11 cellular contexts compared by ENCODE assay signal in the genomic region with DNA sequence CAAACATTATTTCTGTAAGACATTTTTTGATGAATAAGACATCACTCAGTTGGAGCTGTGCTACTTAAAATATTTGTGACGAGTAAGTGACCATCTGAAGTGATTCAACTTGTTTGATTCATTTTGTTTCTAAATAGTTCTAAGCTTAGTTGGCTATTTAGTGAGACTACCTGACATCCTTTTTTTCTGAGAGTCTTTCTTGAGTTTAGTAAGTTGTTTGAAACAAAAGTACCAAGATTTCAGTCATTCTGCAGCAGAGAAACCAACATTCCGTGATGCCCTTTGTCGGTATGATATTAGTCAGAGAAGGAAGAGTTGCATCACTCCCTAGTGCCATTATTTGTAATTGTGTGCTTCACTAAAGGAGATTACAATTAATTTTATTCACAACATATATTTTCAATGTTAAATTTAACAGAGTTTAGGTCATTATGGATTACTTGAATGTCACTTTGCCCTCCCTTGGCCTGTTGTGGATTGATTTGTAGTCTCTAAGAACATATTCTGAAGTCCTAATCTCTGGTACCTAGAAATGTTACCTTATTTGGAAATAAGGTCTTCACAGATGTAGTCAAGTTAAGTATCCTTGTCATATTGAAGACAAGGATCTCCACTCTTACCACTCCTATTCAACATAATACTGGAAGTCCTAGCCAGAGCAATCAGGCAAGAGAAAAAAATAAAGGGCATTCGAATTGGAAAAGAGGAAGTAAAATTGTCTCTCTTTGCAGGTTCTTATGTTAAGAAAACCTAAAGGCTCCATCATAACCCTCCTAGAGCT.
DNase-seq lines count a peak whose midpoint lies in the region; ATAC-seq and FAIRE-seq lines count a peak whose summit lies in the region.
"Had no signal": no experiment of that assay in that cellular context is flagged by ENCODE, and none has a peak within 500 bp of the region (broad histone marks: within the 10 kb centered on the region; RNA-seq: fewer than 3 reads in every experiment).

No MANE protein-coding gene starts in this region.

- no peak overlapping the region for H3K4me3 Mint-ChIP-seq in activated CD4-positive, alpha-beta memory T cell treated with anti-CD3 and anti-CD28 coated beads, Interleukin-2, amount 10 ng/mL, durations not matched to agents 7 days and 5 days

- FAIRE-seq in frontal cortex (lab: Jason Lieb, UNC), result no peak
- FAIRE-seq: GM12891 had no signal

- peaks cover 5% of the 10 kb centered on the region for H3K9me3 Mint-ChIP-seq in activated CD4-positive, alpha-beta memory T cell treated with anti-CD3 and anti-CD28 coated beads, Interleukin-2, amount 10 ng/mL, durations not matched to agents 7 days and 5 days

- H3K36me3 Mint-ChIP-seq in activated CD4-positive, alpha-beta memory T cell treated with anti-CD3 and anti-CD28 coated beads, Interleukin-2, amount 10 ng/mL, durations not matched to agents 7 days and 5 days (ENCODE audit: low read depth), result no peaks in the 10 kb centered on the region

- H3K27me3 Mint-ChIP-seq in activated CD4-positive, alpha-beta memory T cell treated with anti-CD3 and anti-CD28 coated beads, Interleukin-2, amount 10 ng/mL, durations not matched to agents 7 days and 5 days, result no peaks in the 10 kb centered on the region

- peaks cover 19% of the 10 kb centered on the region for H3K4me1 Mint-ChIP-seq in activated CD4-positive, alpha-beta memory T cell treated with anti-CD3 and anti-CD28 coated beads, Interleukin-2, amount 10 ng/mL, durations not matched to agents 7 days and 5 days

- POLR2A ChIA-PET in activated CD4-positive, alpha-beta memory T cell treated with anti-CD3 and anti-CD28 coated beads, Interleukin-2, amount 10 ng/mL, durations not matched to agents 7 days and 5 days (lab: Charles Lee), result no interaction called here

- no peak for DNase-seq in activated CD4-positive, alpha-beta memory T cell treated with anti-CD3 and anti-CD28 coated beads, Interleukin-2, amount 10 ng/mL, durations not matched to agents 7 days and 5 days
- DNase-seq in myocyte (ENCODE audit: low read depth) (peak; percentile 44), frontal cortex (ENCODE audit: low spot score in 2 of 2) (no peak), Ammon's horn (ENCODE audit: low spot score) (no peak)
- DNase-seq in activated CD4-positive, CD25-positive, alpha-beta regulatory T cell (lab: John Stamatoyannopoulos, UW), result no peak
- DNase-seq: activated gamma-delta T cell, esophagus squamous epithelium, SIG-M5 had no signal

- ATAC-seq in GM18861 (IDR thresholded peaks at IDR 0.05; ENCODE audit: unreplicated experiment) (peak; percentile 72), HG02852 (IDR thresholded peaks at IDR 0.05; ENCODE audit: unreplicated experiment) (peak; percentile 67)

- peak overlapping the region; percentile 41 for H3K27ac Mint-ChIP-seq in activated CD4-positive, alpha-beta memory T cell treated with anti-CD3 and anti-CD28 coated beads, Interleukin-2, amount 10 ng/mL, durations not matched to agents 7 days and 5 days

- CTCF ChIA-PET in activated CD4-positive, alpha-beta memory T cell treated with anti-CD3 and anti-CD28 coated beads, Interleukin-2, amount 10 ng/mL, durations not matched to agents 7 days and 5 days (lab: Charles Lee), result interaction anchor here (1.1 kb wide), 1 partner anchor 115 kb away, joined by 6 read pairs; no protein-coding TSS in a partner anchor
